In genomic region chr6:127855542-127856159, GRCh38 we compare ENCODE assay signal across 8 cellular contexts. TPM values are rescaled to one million over a fixed set of nuclear protein-coding genes. Genes with fewer than 3 reads are reported as not detected.
DNase-seq lines count a peak whose midpoint lies in the region; ATAC-seq and TF ChIP-seq lines count a peak whose summit lies in the region.

No MANE protein-coding gene starts in this region.

- H3K36me3 ChIP-seq in colonic mucosa: no peaks in the 10 kb centered on the region
- H3K36me3 ChIP-seq in neural progenitor cell: no peaks in the 10 kb centered on the region

- no peak for ATAC-seq in HG02884 (IDR thresholded peaks at IDR 0.05; ENCODE audit: unreplicated experiment)

- H2AFZ ChIP-seq in neural progenitor cell (replicated peaks): no peak overlapping the region

- DNase-seq in activated gamma-delta T cell treated with Interleukin-2 at 50 U/mL for 16 hours: peak; percentile 49
- DNase-seq in activated gamma-delta T cell (lab: John Stamatoyannopoulos, UW): no peak
- DNase-seq in T-helper 1 cell: peak in 4 of 5 donors; percentile 4 to 40 (median 30)
- no peak for DNase-seq in colonic mucosa
- peak; percentile 18 for DNase-seq in neural progenitor cell (ENCODE audit: low spot score)
- no peak for DNase-seq in NCI-H526 (lab: John Stamatoyannopoulos, UW)
- no peak for DNase-seq in NCI-H1105 (lab: John Stamatoyannopoulos, UW)

- no peaks in the 10 kb centered on the region for H3K27me3 Mint-ChIP-seq in neural progenitor cell (ENCODE audit: insufficient read depth, low read depth)

- no peaks in the 10 kb centered on the region for H3K27me3 ChIP-seq in colonic mucosa
- H3K27me3 ChIP-seq in neural progenitor cell: no peaks in the 10 kb centered on the region

- no peaks in the 10 kb centered on the region for H3K36me3 Mint-ChIP-seq in neural progenitor cell

- no peak overlapping the region for H3K27ac Mint-ChIP-seq in neural progenitor cell

- no peaks in the 10 kb centered on the region for H3K9me3 Mint-ChIP-seq in neural progenitor cell

- intact Hi-C loops in colonic mucosa (cut with DNase I): loop anchor here (10.0 kb wide), 1 partner anchor 879 kb away; no protein-coding TSS in a partner anchor

- H3K4me2 ChIP-seq in neural progenitor cell: no peak overlapping the region

- no peaks in the 10 kb centered on the region for H3K9me3 ChIP-seq in colonic mucosa
- H3K9me3 ChIP-seq in neural progenitor cell (ENCODE audit: low read depth): no peaks in the 10 kb centered on the region

- H3K4me1 ChIP-seq in colonic mucosa (no peaks in the 10 kb centered on the region), neural progenitor cell (peaks cover 5% of the 10 kb centered on the region)

- no peaks in the 10 kb centered on the region for H3K4me1 Mint-ChIP-seq in neural progenitor cell

- H3K4me3 Mint-ChIP-seq in neural progenitor cell: no peak overlapping the region

- H3K4me3 ChIP-seq in colonic mucosa: no peak overlapping the region
- H3K4me3 ChIP-seq in neural progenitor cell: no peak overlapping the region

- no peak overlapping the region for H3K9ac ChIP-seq in colonic mucosa (ENCODE audit: low read depth in 2 of 2, low read length in 2 of 2)
- H3K9ac ChIP-seq in neural progenitor cell: no peak overlapping the region

- TF ChIP-seq CTCF in colonic mucosa (IDR thresholded peaks at IDR 0.05) (peak; percentile 27), neural progenitor cell (IDR thresholded peaks at IDR 0.05) (peak; percentile 67)

- H4K20me1 ChIP-seq in neural progenitor cell (ENCODE audit: low read depth): no peaks in the 10 kb centered on the region

- H3K79me2 ChIP-seq in neural progenitor cell (ENCODE audit: low read depth): no peaks in the 10 kb centered on the region

- H3K27ac ChIP-seq in colonic mucosa (no peak overlapping the region), neural progenitor cell (no peak overlapping the region)

- H3F3A ChIP-seq in neural progenitor cell (ENCODE audit: low read depth): no peaks in the 10 kb centered on the region

RNA-seq across cellular contexts. Expression of gene THEMIS, which starts 45.2 kb away (rescaled TPM):
- total RNA-seq in colonic mucosa (under 1 TPM; 0.96 TPM), neural progenitor cell (ENCODE audit: low replicate concordance) (not detected in 2 replicates)

Comparison
In these comparisons a context has a peak if more than half of its experiments do, and no peak if none do; other contexts are left out.
1. DNase-seq: peak in activated gamma-delta T cell treated with Interleukin-2 at 50 U/mL for 16 hours (single experiment), T-helper 1 cell (4 of 5) and neural progenitor cell (single experiment); none in activated gamma-delta T cell (single experiment), colonic mucosa (single experiment), NCI-H526 (0 of 2) and NCI-H1105 (single experiment).